ENCODE assay signal across 10 cellular contexts in genomic region chr11:78290293-78291176, GRCh38.
DNase-seq lines count a peak whose midpoint lies in the region; ATAC-seq and TF ChIP-seq lines count a peak whose summit lies in the region.
"Had no signal": no experiment of that assay in that cellular context is flagged by ENCODE, and none has a peak within 500 bp of the region (broad histone marks: within the 10 kb centered on the region; RNA-seq: fewer than 3 reads in every experiment).

No MANE protein-coding gene starts in this region.

- no peak overlapping the region for H3K27ac ChIP-seq in CD8-positive, alpha-beta T cell (ENCODE audit: low read depth, low read length)
- no peak overlapping the region for H3K27ac ChIP-seq in smooth muscle cell (ENCODE audit: low read depth)
- H3K27ac ChIP-seq in endodermal cell (ENCODE audit: low read depth, low read length): no peak overlapping the region

- H3K36me3 ChIP-seq in CD8-positive, alpha-beta T cell (ENCODE audit: insufficient read depth, low read length): no peaks in the 10 kb centered on the region
- no peaks in the 10 kb centered on the region for H3K36me3 ChIP-seq in smooth muscle cell (ENCODE audit: low read depth)
- H3K36me3 ChIP-seq in endodermal cell (ENCODE audit: control insufficient read depth, insufficient read depth, low read length): peaks cover 19% of the 10 kb centered on the region

- no peak for TF ChIP-seq CTCF in CD8-positive, alpha-beta T cell (IDR thresholded peaks at IDR 0.05)
- TF ChIP-seq CTCF in smooth muscle cell (IDR thresholded peaks at IDR 0.05; ENCODE audit: borderline replicate concordance, insufficient read depth, poor library complexity, severe bottlenecking) (no peak), endodermal cell (conservative IDR thresholded peaks at IDR 0.05) (no peak)

- CTCF ChIA-PET in CD8-positive, alpha-beta T cell (lab: Charles Lee): no interaction called here

- H4K20me1 ChIP-seq in smooth muscle cell (ENCODE audit: low read depth): peaks cover 4% of the 10 kb centered on the region

- 96% methylated on average over 6 of the region's 6 CpGs for WGBS in smooth muscle cell (ENCODE audit: low lambda C conversion rate)
- WGBS in endodermal cell (ENCODE audit: insufficient coverage in 1 of 2, insufficient read length in 1 of 2), 2 experiments: 95 to 97% methylated on average over 4 to 6 of the region's 6 CpGs

- no peak overlapping the region for H3K4me3 ChIP-seq in CD8-positive, alpha-beta T cell (ENCODE audit: low read depth, low read length)
- H3K4me3 ChIP-seq in smooth muscle cell (no peak overlapping the region), endodermal cell (ENCODE audit: low read length) (no peak overlapping the region)

- POLR2A ChIA-PET in CD8-positive, alpha-beta T cell (lab: Charles Lee): no interaction called here

- H3K79me2 ChIP-seq in smooth muscle cell (ENCODE audit: low read depth): peaks cover 62% of the 10 kb centered on the region

- no peaks in the 10 kb centered on the region for H3K36me3 Mint-ChIP-seq in CD8-positive, alpha-beta T cell
- H3K36me3 Mint-ChIP-seq in memory B cell (peaks cover 19% of the 10 kb centered on the region), endodermal cell (ENCODE audit: low read depth) (peaks cover 9% of the 10 kb centered on the region)

- no peak for DNase-seq in CD8-positive, alpha-beta T cell
- DNase-seq in LoVo (ENCODE audit: low spot score) (peak; percentile 63), amniotic epithelial cell (ENCODE audit: low read depth) (peak; percentile 99), memory B cell (ENCODE audit: low spot score in 2 of 2) (peak in 1 of 2 donors; percentile 18), smooth muscle cell (lab: John Stamatoyannopoulos, UW; ENCODE audit: unreplicated experiment) (no peak), endodermal cell (no peak)
- DNase-seq: NCI-H2171 treated with DMSO at 0.1 percent for 48 hours, occipital lobe had no signal

- H3K4me1 Mint-ChIP-seq in CD8-positive, alpha-beta T cell (ENCODE audit: low read depth): peaks cover 11% of the 10 kb centered on the region
- H3K4me1 Mint-ChIP-seq in memory B cell: peaks cover 30% of the 10 kb centered on the region
- peaks cover 21% of the 10 kb centered on the region for H3K4me1 Mint-ChIP-seq in endodermal cell

- H3K4me2 ChIP-seq in smooth muscle cell: no peak overlapping the region

- no peaks in the 10 kb centered on the region for H3F3A ChIP-seq in smooth muscle cell (ENCODE audit: low read depth)

- no peaks in the 10 kb centered on the region for H3K27me3 ChIP-seq in CD8-positive, alpha-beta T cell (ENCODE audit: insufficient read depth, low read length)
- no peaks in the 10 kb centered on the region for H3K27me3 ChIP-seq in smooth muscle cell (ENCODE audit: low read depth)
- H3K27me3 ChIP-seq in endodermal cell (ENCODE audit: control insufficient read depth, insufficient read depth, low read length, poor library complexity, severe bottlenecking): no peaks in the 10 kb centered on the region

- intact Hi-C loops in CD8-positive, alpha-beta T cell (cut with DNase I, micrococcal nuclease): no loop called here

- no peak overlapping the region for H3K4me3 Mint-ChIP-seq in CD8-positive, alpha-beta T cell
- no peak overlapping the region for H3K4me3 Mint-ChIP-seq in memory B cell
- no peak overlapping the region for H3K4me3 Mint-ChIP-seq in endodermal cell

- no peak overlapping the region for H3K27ac Mint-ChIP-seq in CD8-positive, alpha-beta T cell
- H3K27ac Mint-ChIP-seq in memory B cell (peak overlapping the region; percentile 26), endodermal cell (no peak overlapping the region)

- peaks cover 2% of the 10 kb centered on the region for H3K9me3 Mint-ChIP-seq in CD8-positive, alpha-beta T cell
- H3K9me3 Mint-ChIP-seq in memory B cell (peaks cover 5% of the 10 kb centered on the region), endodermal cell (peaks cover 12% of the 10 kb centered on the region)

- H3K27me3 Mint-ChIP-seq in CD8-positive, alpha-beta T cell (ENCODE audit: low read depth): peaks cover 2% of the 10 kb centered on the region
- H3K27me3 Mint-ChIP-seq in memory B cell (no peaks in the 10 kb centered on the region), endodermal cell (ENCODE audit: insufficient read depth) (peaks cover under 1% of the 10 kb centered on the region)

- no peaks in the 10 kb centered on the region for H3K9me3 ChIP-seq in CD8-positive, alpha-beta T cell (ENCODE audit: low read length)
- H3K9me3 ChIP-seq in smooth muscle cell (replicated peaks; ENCODE audit: low read depth) (no peaks in the 10 kb centered on the region), endodermal cell (ENCODE audit: control insufficient read depth, low read length) (peaks cover 12% of the 10 kb centered on the region)

- ATAC-seq in CD8-positive, alpha-beta T cell: peak; percentile 44
- ATAC-seq in memory B cell (ENCODE audit: low read depth): peak; percentile 98
- ATAC-seq in HG02885 (IDR thresholded peaks at IDR 0.05; ENCODE audit: poor library complexity, unreplicated experiment): no peak
- ATAC-seq in HG02571 (IDR thresholded peaks at IDR 0.05; ENCODE audit: unreplicated experiment): no peak

- peaks cover 5% of the 10 kb centered on the region for H3K4me1 ChIP-seq in CD8-positive, alpha-beta T cell (ENCODE audit: insufficient read depth, low read length)
- H3K4me1 ChIP-seq in smooth muscle cell (ENCODE audit: low read depth): no peaks in the 10 kb centered on the region
- H3K4me1 ChIP-seq in endodermal cell (ENCODE audit: control insufficient read depth, insufficient read depth, low read length): peaks cover 7% of the 10 kb centered on the region

- H2AFZ ChIP-seq in smooth muscle cell (ENCODE audit: low read depth): no peak overlapping the region

- H3K9ac ChIP-seq in smooth muscle cell (ENCODE audit: low read depth) (no peak overlapping the region), endodermal cell (ENCODE audit: extremely low read depth, low read length, poor library complexity, severe bottlenecking) (no peak overlapping the region)

Comparison
In these comparisons a context has a peak if more than half of its experiments do, and no peak if none do; other contexts are left out.
1. ATAC-seq: peak in CD8-positive, alpha-beta T cell (single experiment) and memory B cell (single experiment); none in HG02885 (single experiment) and HG02571 (single experiment).
2. DNase-seq: peak in LoVo (single experiment) and amniotic epithelial cell (single experiment); none in CD8-positive, alpha-beta T cell (0 of 7), smooth muscle cell (single experiment) and endodermal cell (single experiment).